Comparison of ENCODE assay signal across 8 cellular contexts in genomic region chr1:204453141-204453772, GRCh38. TPM values are rescaled to one million over a fixed set of nuclear protein-coding genes. Genes with fewer than 3 reads are reported as not detected.
DNase-seq lines count a peak whose midpoint lies in the region; ATAC-seq lines count a peak whose summit lies in the region.

No MANE protein-coding gene starts in this region.

- peak overlapping the region; percentile 61 for H3K27ac ChIP-seq in naive thymus-derived CD4-positive, alpha-beta T cell (ENCODE audit: low read depth, low read length)

- POLR2A ChIA-PET in naive thymus-derived CD4-positive, alpha-beta T cell (lab: Charles Lee), result interaction anchor here (0.7 to 1.7 kb wide), 5 partner anchors 39 to 347 kb away, joined by 3 to 7 read pairs (median 4); partner anchors contain the start of gene MDM4

- peak; percentile 68 for ATAC-seq in GM19438 (IDR thresholded peaks at IDR 0.05; ENCODE audit: low read depth, unreplicated experiment)
- peak; percentile 70 for ATAC-seq in HG03378 (IDR thresholded peaks at IDR 0.05; ENCODE audit: unreplicated experiment)
- ATAC-seq in naive thymus-derived CD4-positive, alpha-beta T cell, result peak; percentile 97

- no peaks in the 10 kb centered on the region for H3K27me3 ChIP-seq in naive thymus-derived CD4-positive, alpha-beta T cell (ENCODE audit: control insufficient read depth in 2 of 2, insufficient read depth in 2 of 2, low read length in 2 of 2)

- H3K27ac Mint-ChIP-seq in naive thymus-derived CD4-positive, alpha-beta T cell, result peak overlapping the region; percentile 79 to 95 (median 88)

- peaks cover 7 to 35% (median 27%) of the 10 kb centered on the region in 7 donors for H3K4me1 Mint-ChIP-seq in naive thymus-derived CD4-positive, alpha-beta T cell

- CTCF ChIA-PET in naive thymus-derived CD4-positive, alpha-beta T cell (lab: Charles Lee), result interaction anchor here (0.7 to 22.5 kb wide), 3 partner anchors 9 to 103 kb away, joined by 4 to 434 read pairs (median 6); partner anchors contain the start of gene PIK3C2B

- no peaks in the 10 kb centered on the region for H3K9me3 Mint-ChIP-seq in naive thymus-derived CD4-positive, alpha-beta T cell

- no peaks in the 10 kb centered on the region for H3K9me3 ChIP-seq in naive thymus-derived CD4-positive, alpha-beta T cell (ENCODE audit: control insufficient read depth in 2 of 3, low read length in 3 of 3)

- H3K36me3 Mint-ChIP-seq in naive thymus-derived CD4-positive, alpha-beta T cell, result peaks cover 4 to 27% (median 19%) of the 10 kb centered on the region in 5 donors

- peak overlapping the region; percentile 16 for H3K4me3 ChIP-seq in naive thymus-derived CD4-positive, alpha-beta T cell (ENCODE audit: low read length)

- H3K27me3 Mint-ChIP-seq in naive thymus-derived CD4-positive, alpha-beta T cell, result no peaks in the 10 kb centered on the region

- DNase-seq in activated CD8-positive, alpha-beta memory T cell treated with anti-CD3 and anti-CD28 coated beads, Interleukin-2, amount 50 U/mL, for 48 hours, result peak; percentile 70
- peak; percentile 27 to 88 (median 67) for DNase-seq in naive thymus-derived CD4-positive, alpha-beta T cell
- DNase-seq in 8988T, result no peak
- DNase-seq in AML-193 (lab: John Stamatoyannopoulos, UW), result no peak
- DNase-seq in SKM-1 (lab: John Stamatoyannopoulos, UW; ENCODE audit: unreplicated experiment), result no peak
- no peak for DNase-seq in dedifferentiated amniotic fluid mesenchymal stem cell (ENCODE audit: extremely low spot score)

- peaks cover 11 to 14% of the 10 kb centered on the region in 2 donors for H3K4me1 ChIP-seq in naive thymus-derived CD4-positive, alpha-beta T cell (ENCODE audit: control insufficient read depth in 2 of 2, insufficient read depth in 2 of 2, low read length in 2 of 2)

- peaks cover 0 to 64% (median 0%) of the 10 kb centered on the region in 3 experiments for H3K36me3 ChIP-seq in naive thymus-derived CD4-positive, alpha-beta T cell (ENCODE audit: control insufficient read depth in 2 of 3, insufficient read depth in 3 of 3, low read length in 3 of 3)

- intact Hi-C loops in naive thymus-derived CD4-positive, alpha-beta T cell (cut with micrococcal nuclease), result loop anchor here in 1 of 2 donors (1.0 kb wide), 1 partner anchor 42 kb away; no protein-coding TSS in a partner anchor

- H3K4me3 Mint-ChIP-seq in naive thymus-derived CD4-positive, alpha-beta T cell, result peak overlapping the region; percentile 17 to 82 (median 54)

RNA-seq across cellular contexts. Expression of gene PIK3C2B, which starts 41.3 kb away (rescaled TPM):
- total RNA-seq in naive thymus-derived CD4-positive, alpha-beta T cell, result 10 to 100 TPM; 26.8 to 41.9 (median 32.5) TPM
- 1 to 10 TPM; 2.7 to 4.2 TPM for polyA plus RNA-seq in naive thymus-derived CD4-positive, alpha-beta T cell

RNA-seq across cellular contexts. Expression of gene PPP1R15B, which starts 41.6 kb away (rescaled TPM):
- 100 to 1,000 TPM in 2 of 5 experiments, 10 to 100 TPM in 3; 69.5 to 175 (median 73.0) TPM for total RNA-seq in naive thymus-derived CD4-positive, alpha-beta T cell
- polyA plus RNA-seq in naive thymus-derived CD4-positive, alpha-beta T cell, result 10 to 100 TPM; 14.1 to 19.3 TPM

Comparison
In these comparisons a context has a peak if more than half of its experiments do, and no peak if none do; other contexts are left out.
1. DNase-seq: peak in activated CD8-positive, alpha-beta memory T cell treated with anti-CD3 and anti-CD28 coated beads, Interleukin-2, amount 50 U/mL, for 48 hours (single experiment) and naive thymus-derived CD4-positive, alpha-beta T cell (9 of 9); none in 8988T (single experiment), AML-193 (0 of 2), SKM-1 (single experiment) and dedifferentiated amniotic fluid mesenchymal stem cell (single experiment).
2. Peak in every context shown above with its lines, with median percentiles within 50 percentile points of each other: ATAC-seq.